ENCODE assay signal across 5 cellular contexts in the genomic region with DNA sequence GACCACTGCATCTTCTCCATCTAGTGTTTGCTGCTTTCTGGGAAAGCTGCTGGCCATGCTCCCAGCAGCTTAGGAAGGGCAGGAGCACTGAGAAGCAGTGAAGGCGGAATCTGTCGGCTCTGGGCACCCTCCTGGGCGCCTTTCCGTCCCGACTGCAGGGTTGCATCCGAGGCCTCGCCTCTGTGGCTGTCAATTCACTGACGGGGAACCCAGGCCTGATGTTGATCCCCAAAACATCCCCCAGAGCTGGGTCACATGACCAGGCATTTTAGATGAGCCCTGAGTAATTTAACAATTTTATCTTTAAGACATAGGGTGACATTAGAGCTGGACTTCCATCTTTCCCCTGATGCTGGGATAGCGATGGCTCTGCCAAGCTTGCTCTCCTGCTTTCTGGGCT.
"Had no signal": no experiment of that assay in that cellular context is flagged by ENCODE, and none has a peak within 500 bp of the region (broad histone marks: within the 10 kb centered on the region; RNA-seq: fewer than 3 reads in every experiment).

No MANE protein-coding gene starts in this region.

- H3K4me3 Mint-ChIP-seq: H9 had no signal

- DNase-seq: GM23248, H9, HCEC 1CT, IMR-90, KBM-7 had no signal

- H3K27ac Mint-ChIP-seq: H9 had no signal

- H3K27ac ChIP-seq: GM23248 had no signal

- H3K4me3 ChIP-seq: GM23248 had no signal

- H3K9ac ChIP-seq: GM23248 had no signal

- H2AFZ ChIP-seq: GM23248 had no signal
